15 cellular contexts compared by ENCODE assay signal in genomic region chr15:71168163-71168832, GRCh38. TPM values are rescaled to one million over a fixed set of nuclear protein-coding genes. Genes with fewer than 3 reads are reported as not detected.
"Had no signal": no experiment of that assay in that cellular context is flagged by ENCODE, and none has a peak within 500 bp of the region (broad histone marks: within the 10 kb centered on the region; RNA-seq: fewer than 3 reads in every experiment).

No MANE protein-coding gene starts in this region.

- DNase-seq: activated naive CD4-positive, alpha-beta T cell treated with Interleukin-2 at 50 U/mL for 16 hours; aorta; islet precursor cell; natural killer cell; stimulated activated CD4-positive, alpha-beta T cell treated with anti-CD3 and anti-CD28 coated beads, Interleukin-2, amount 100 ng/mL, for 48 hours; stimulated activated naive CD4-positive, alpha-beta T cell; T-helper 2 cell; transverse colon had no signal

- H3K36me3 ChIP-seq: neutrophil had no signal

- H3K4me3 Mint-ChIP-seq: activated T-helper 17 cell treated with anti-CD3 and anti-CD28 coated beads, Interleukin-2, amount 50 U/mL, for 72 hours; memory B cell; natural killer cell had no signal

- H3K36me3 Mint-ChIP-seq: memory B cell had no signal

- H3K4me1 ChIP-seq: transverse colon had no signal

- H3K27ac ChIP-seq: epithelial cell of prostate, neutrophil, transverse colon had no signal

- H3K27me3 ChIP-seq: neutrophil, transverse colon had no signal

- H3K9me3 ChIP-seq: neutrophil had no signal

- ATAC-seq: activated CD4-positive, CD25-positive, alpha-beta regulatory T cell treated with anti-CD3 and anti-CD28 coated beads, Interleukin-2, amount 50 U/mL, for 24 hours; activated T-helper 17 cell treated with anti-CD3 and anti-CD28 coated beads, Interleukin-2, amount 50 U/mL, for 72 hours; left lobe of liver; natural killer cell had no signal

- H3K4me3 ChIP-seq: transverse colon had no signal

- H3K9me3 Mint-ChIP-seq: activated T-helper 17 cell treated with anti-CD3 and anti-CD28 coated beads, Interleukin-2, amount 50 U/mL, for 72 hours had no signal

- H3K4me1 Mint-ChIP-seq: activated T-helper 17 cell treated with anti-CD3 and anti-CD28 coated beads, Interleukin-2, amount 50 U/mL, for 72 hours; memory B cell; natural killer cell had no signal

- H3K27ac Mint-ChIP-seq: activated T-helper 17 cell treated with anti-CD3 and anti-CD28 coated beads, Interleukin-2, amount 50 U/mL, for 72 hours; memory B cell; natural killer cell had no signal

RNA-seq across cellular contexts. Expression of gene THSD4, which starts 53.0 kb away (rescaled TPM):
- total RNA-seq: activated CD8-positive, alpha-beta memory T cell treated with anti-CD3 and anti-CD28 coated beads for 36 hours; natural killer cell had no signal
